ENCODE assay signal across 12 cellular contexts in genomic region chr7:43119371-43120069, GRCh38.
A peak's percentile ranks its signal among the peaks of the same experiment; 100 is the strongest.
DNase-seq lines count a peak whose midpoint lies in the region; ATAC-seq and TF ChIP-seq lines count a peak whose summit lies in the region.
"Had no signal": no experiment of that assay in that cellular context is flagged by ENCODE, and none has a peak within 500 bp of the region (broad histone marks: within the 10 kb centered on the region; RNA-seq: fewer than 3 reads in every experiment).

No MANE protein-coding gene starts in this region.

- no peak for TF ChIP-seq CTCF in AG04449 (IDR thresholded peaks at IDR 0.05; ENCODE audit: insufficient read depth, low read length, missing control alignments)
- TF ChIP-seq CTCF in astrocyte of the spinal cord (IDR thresholded peaks at IDR 0.05; ENCODE audit: low read depth, low read length) = no peak

- in situ Hi-C loops in astrocyte of the spinal cord (cut with HindIII; ENCODE audit: low sequenced_read_pairs) = no loop called here

- H3K4me3 ChIP-seq in AG04449 (ENCODE audit: low read depth, low read length) (no peak overlapping the region), astrocyte of the spinal cord (ENCODE audit: low read depth, low read length) (no peak overlapping the region)
- H3K4me3 ChIP-seq: uterus had no signal

- POLR2A ChIA-PET in AG04449 (lab: Yijun Ruan, JAX) = no interaction called here

- peak; percentile 65 for DNase-seq in AG04449 (ENCODE audit: low read depth, low spot score)
- peak; percentile 74 for DNase-seq in HS-5 (ENCODE audit: low read depth)
- DNase-seq in astrocyte of the spinal cord (ENCODE audit: low read depth, low spot score) = peak; percentile 70
- peak; percentile 25 for DNase-seq in iPS-NIHi7 (ENCODE audit: extremely low spot score)
- DNase-seq in NCI-H2171 (lab: John Stamatoyannopoulos, UW) = no peak
- no peak for DNase-seq in DMS 273 (lab: John Stamatoyannopoulos, UW; ENCODE audit: unreplicated experiment)
- no peak for DNase-seq in amygdala (lab: John Stamatoyannopoulos, UW)
- DNase-seq: activated CD4-positive, alpha-beta T cell treated with anti-CD3 and anti-CD28 coated beads, Interleukin-2, amount 50 U/mL, for 48 hours; NCI-H1436; NCI-H524 treated with DMSO at 0.1 percent for 48 hours; uterus had no signal

- ATAC-seq in GM21526 (IDR thresholded peaks at IDR 0.05; ENCODE audit: low FRiP score, unreplicated experiment) = no peak

- CTCF ChIA-PET in AG04449 (lab: Yijun Ruan, JAX) = interaction anchor here (1.5 to 3.6 kb wide), 2 partner anchors 12 to 142 kb away, joined by 4 to 21 read pairs; no protein-coding TSS in a partner anchor

Comparison
In these comparisons a context has a peak if more than half of its experiments do, and no peak if none do; other contexts are left out.
1. DNase-seq: peak in AG04449 (single experiment), HS-5 (single experiment), astrocyte of the spinal cord (single experiment) and iPS-NIHi7 (single experiment); none in NCI-H2171 (single experiment), DMS 273 (single experiment) and amygdala (0 of 56).